20 cellular contexts compared by ENCODE assay signal in the genomic region with DNA sequence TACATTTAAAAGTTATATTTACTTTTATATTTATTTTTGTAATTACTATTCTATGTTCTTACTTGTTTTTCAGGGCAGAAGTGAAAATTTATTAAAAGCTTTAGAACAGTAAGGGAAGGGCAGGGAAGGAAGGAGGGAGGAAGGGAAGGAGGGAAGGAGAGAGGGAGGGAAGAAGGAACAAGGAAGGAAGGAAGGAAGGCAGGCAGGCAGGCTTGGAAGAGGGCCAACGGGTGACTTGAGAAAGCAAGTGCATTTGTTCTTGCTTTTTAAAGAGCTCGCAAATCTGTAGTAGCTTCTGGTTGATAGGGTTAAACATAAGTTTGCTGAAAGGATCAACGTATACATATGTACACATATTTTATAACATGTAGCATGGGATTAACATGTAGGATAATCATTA.
DNase-seq lines count a peak whose midpoint lies in the region; ATAC-seq and TF ChIP-seq lines count a peak whose summit lies in the region.
"Had no signal": no experiment of that assay in that cellular context is flagged by ENCODE, and none has a peak within 500 bp of the region (broad histone marks: within the 10 kb centered on the region; RNA-seq: fewer than 3 reads in every experiment).

No MANE protein-coding gene starts in this region.

- TF ChIP-seq CTCF in PC-3 (conservative IDR thresholded peaks at IDR 0.05; ENCODE audit: low read depth, low read length): no peak
- no peak for TF ChIP-seq CTCF in VCaP (conservative IDR thresholded peaks at IDR 0.05)

- no peak overlapping the region; the same call in 1 of the 2 replicates for H2AFZ ChIP-seq in PC-3 (ENCODE audit: low read length)

- no peaks in the 10 kb centered on the region for H3K36me3 ChIP-seq in PC-3 (ENCODE audit: low read depth, low read length)
- H3K36me3 ChIP-seq in effector memory CD4-positive, alpha-beta T cell (ENCODE audit: control insufficient read depth, insufficient read depth, low read length): no peaks in the 10 kb centered on the region
- H3K36me3 ChIP-seq: BE2C; BLaER1 treated with 17β-estradiol and CSF1 and Interleukin-3, amounts not matched to agents 10 nM and 100 nM; HAP-1 had no signal

- H3K9ac ChIP-seq in PC-3 (ENCODE audit: low read length): no peak overlapping the region
- H3K9ac ChIP-seq: BLaER1 treated with 17β-estradiol and CSF1 and Interleukin-3, amounts not matched to agents 10 nM and 100 nM had no signal

- H3K9me2 ChIP-seq in PC-3 (replicated peaks; ENCODE audit: low read length): peaks cover 4% of the 10 kb centered on the region; the same call in 1 of the 2 replicates

- 0 out of 2 replicates have a peak, but pooled peaks cover 3% of the 10 kb centered on the region for H3K4me1 ChIP-seq in PC-3 (ENCODE audit: insufficient read depth, low read length)
- H3K4me1 ChIP-seq in effector memory CD4-positive, alpha-beta T cell (ENCODE audit: control insufficient read depth, insufficient read depth, low read length, poor library complexity, severe bottlenecking): no peaks in the 10 kb centered on the region
- H3K4me1 ChIP-seq: BE2C, HAP-1 had no signal

- no peaks in the 10 kb centered on the region for H3K27me3 ChIP-seq in PC-3 (ENCODE audit: low read length)
- H3K27me3 ChIP-seq in effector memory CD4-positive, alpha-beta T cell (replicated peaks; ENCODE audit: control insufficient read depth, insufficient read depth, low read length, poor library complexity, severe bottlenecking): no peaks in the 10 kb centered on the region
- H3K27me3 ChIP-seq: BE2C; BLaER1 treated with 17β-estradiol and CSF1 and Interleukin-3, amounts not matched to agents 10 nM and 100 nM had no signal

- H3K4me3 ChIP-seq in PC-3 (ENCODE audit: low read length): no peak overlapping the region
- no peak overlapping the region for H3K4me3 ChIP-seq in effector memory CD4-positive, alpha-beta T cell (ENCODE audit: insufficient read depth, low read depth, low read length, poor library complexity, severe bottlenecking)
- H3K4me3 ChIP-seq: BLaER1 treated with 17β-estradiol and CSF1 and Interleukin-3, amounts not matched to agents 10 nM and 100 nM; HAP-1 had no signal

- no TSS peak for BruUV-seq in PC-3 (replicated peaks; lab: Mats Ljungman, UMichigan)

- H3K79me2 ChIP-seq in PC-3 (ENCODE audit: low read length): no peaks in the 10 kb centered on the region

- no peaks in the 10 kb centered on the region for H3K9me3 ChIP-seq in PC-3 (ENCODE audit: low read length)
- no peaks in the 10 kb centered on the region for H3K9me3 ChIP-seq in effector memory CD4-positive, alpha-beta T cell (ENCODE audit: control insufficient read depth, low read length)
- H3K9me3 ChIP-seq: BE2C, HAP-1 had no signal

- CTCF ChIA-PET in PC-3 (lab: Charles Lee): no interaction called here

- H3K27ac ChIP-seq in PC-3 (ENCODE audit: low read length): no peak overlapping the region
- H3K27ac ChIP-seq in VCaP: 0 out of 2 replicates have a peak overlapping the region, but pooled peaks have one; percentile 4
- H3K27ac ChIP-seq in effector memory CD4-positive, alpha-beta T cell (ENCODE audit: insufficient read depth, low read length, poor library complexity, severe bottlenecking): no peak overlapping the region
- H3K27ac ChIP-seq: 22Rv1; BLaER1 treated with 17β-estradiol and CSF1 and Interleukin-3, amounts not matched to agents 10 nM and 100 nM had no signal

- intact Hi-C loops in PC-3 (cut with micrococcal nuclease): no loop called here

- POLR2A ChIA-PET in PC-3 (lab: Charles Lee; ENCODE audit: unreplicated experiment): interaction anchor here (0.6 kb wide), 1 partner anchor 119 kb away, joined by 4 read pairs; no protein-coding TSS in a partner anchor

- no peaks in the 10 kb centered on the region for H4K20me1 ChIP-seq in PC-3 (ENCODE audit: low read length)
- H4K20me1 ChIP-seq: BLaER1 treated with 17β-estradiol and CSF1 and Interleukin-3, amounts not matched to agents 10 nM and 100 nM had no signal

- H3F3A ChIP-seq in PC-3 (ENCODE audit: low read length, unreplicated experiment): no peaks in the 10 kb centered on the region

- H3K4me2 ChIP-seq in PC-3 (ENCODE audit: low read length): no peak overlapping the region
- H3K4me2 ChIP-seq: BLaER1 treated with 17β-estradiol and CSF1 and Interleukin-3, amounts not matched to agents 10 nM and 100 nM had no signal

- peak; percentile 60 for ATAC-seq in PC-3

- DNase-seq in DMS 273 (lab: John Stamatoyannopoulos, UW; ENCODE audit: unreplicated experiment): peak; percentile 0
- DNase-seq in DMS 273 treated with DMSO at 0.1 percent for 48 hours (lab: John Stamatoyannopoulos, UW): no peak
- DNase-seq in PC-3: peak; percentile 60
- DNase-seq in DMS53 treated with DMSO at 0.1 percent for 48 hours (lab: John Stamatoyannopoulos, UW; ENCODE audit: unreplicated experiment): no peak
- DNase-seq in OCI-M1 (lab: John Stamatoyannopoulos, UW): no peak
- no peak for DNase-seq in effector memory CD4-positive, alpha-beta T cell
- DNase-seq: ACHN; AML-193; BE2C; CD4-positive, alpha-beta T cell; CD8-positive, alpha-beta memory T cell; DMS153; DMS79; GF-D8; GOT3; HFFc6 had no signal

Comparison
In these comparisons a context has a peak if more than half of its experiments do, and no peak if none do; other contexts are left out.
1. DNase-seq: peak in DMS 273 (single experiment) and PC-3 (single experiment); none in DMS 273 treated with DMSO at 0.1 percent for 48 hours (single experiment), DMS53 treated with DMSO at 0.1 percent for 48 hours (single experiment), OCI-M1 (single experiment) and effector memory CD4-positive, alpha-beta T cell (0 of 3).